18 cellular contexts compared by ENCODE assay signal in genomic region chr10:58424176-58424575, GRCh38.
"Had no signal": no experiment of that assay in that cellular context is flagged by ENCODE, and none has a peak within 500 bp of the region (broad histone marks: within the 10 kb centered on the region; RNA-seq: fewer than 3 reads in every experiment).

No MANE protein-coding gene starts in this region.

- H3K27ac ChIP-seq: parathyroid adenoma, stomach, thoracic aorta had no signal

- H3K27me3 ChIP-seq: stomach had no signal

- H3K36me3 Mint-ChIP-seq: naive B cell had no signal

- H3K4me3 Mint-ChIP-seq: activated CD8-positive, alpha-beta T cell treated with anti-CD3 and anti-CD28 coated beads, Interleukin-2, amount 10 ng/mL, durations not matched to agents 7 days and 5 days; activated naive CD8-positive, alpha-beta T cell treated with anti-CD3 and anti-CD28 coated beads, Interleukin-2, amount 50 U/mL, for 24 hours; central memory CD8-positive, alpha-beta T cell; effector memory CD8-positive, alpha-beta T cell had no signal

- H2AFZ ChIP-seq: parathyroid adenoma had no signal

- H3K9me3 Mint-ChIP-seq: central memory CD8-positive, alpha-beta T cell had no signal

- H3K4me1 Mint-ChIP-seq: activated naive CD8-positive, alpha-beta T cell treated with anti-CD3 and anti-CD28 coated beads, Interleukin-2, amount 50 U/mL, for 24 hours; central memory CD8-positive, alpha-beta T cell; naive B cell had no signal

- H3K36me3 ChIP-seq: stomach, thoracic aorta had no signal

- DNase-seq: activated CD4-positive, alpha-beta T cell treated with anti-CD3 and anti-CD28 coated beads for 4 hours; activated CD8-positive, alpha-beta memory T cell treated with anti-CD3 and anti-CD28 coated beads, Interleukin-2, amount 50 U/mL, for 48 hours; activated CD8-positive, alpha-beta T cell treated with anti-CD3 and anti-CD28 coated beads, Interleukin-2, amount 10 ng/mL, durations not matched to agents 7 days and 5 days; activated naive CD4-positive, alpha-beta T cell treated with Interleukin-2 at 50 U/mL for 16 hours; activated naive CD8-positive, alpha-beta T cell treated with anti-CD3 and anti-CD28 coated beads, Interleukin-2, amount 50 U/mL, for 24 hours; effector memory CD8-positive, alpha-beta T cell; erythroblast; hypothalamus; left colon; naive B cell; retina; stimulated activated CD4-positive, alpha-beta T cell treated with anti-CD3 and anti-CD28 coated beads, Interleukin-15, amount 100 ng/mL, for 24 hours; stimulated activated CD4-positive, alpha-beta T cell treated with anti-CD3 and anti-CD28 coated beads, Interleukin-4, amount 100 ng/mL, for 24 hours; stomach had no signal

- H3K4me3 ChIP-seq: lung, stomach, thoracic aorta had no signal

- ATAC-seq: activated CD8-positive, alpha-beta T cell treated with anti-CD3 and anti-CD28 coated beads, Interleukin-2, amount 10 ng/mL, durations not matched to agents 7 days and 5 days; activated naive CD8-positive, alpha-beta T cell treated with anti-CD3 and anti-CD28 coated beads, Interleukin-2, amount 50 U/mL, for 24 hours; effector memory CD8-positive, alpha-beta T cell; left colon had no signal

- H3K4me1 ChIP-seq: parathyroid adenoma, stomach had no signal

- H3K9ac ChIP-seq: parathyroid adenoma had no signal

- H3K27ac Mint-ChIP-seq: activated CD8-positive, alpha-beta T cell treated with anti-CD3 and anti-CD28 coated beads, Interleukin-2, amount 10 ng/mL, durations not matched to agents 7 days and 5 days; activated naive CD8-positive, alpha-beta T cell treated with anti-CD3 and anti-CD28 coated beads, Interleukin-2, amount 50 U/mL, for 24 hours; effector memory CD8-positive, alpha-beta T cell; naive B cell had no signal
